10 cellular contexts compared by ENCODE assay signal in the genomic region with DNA sequence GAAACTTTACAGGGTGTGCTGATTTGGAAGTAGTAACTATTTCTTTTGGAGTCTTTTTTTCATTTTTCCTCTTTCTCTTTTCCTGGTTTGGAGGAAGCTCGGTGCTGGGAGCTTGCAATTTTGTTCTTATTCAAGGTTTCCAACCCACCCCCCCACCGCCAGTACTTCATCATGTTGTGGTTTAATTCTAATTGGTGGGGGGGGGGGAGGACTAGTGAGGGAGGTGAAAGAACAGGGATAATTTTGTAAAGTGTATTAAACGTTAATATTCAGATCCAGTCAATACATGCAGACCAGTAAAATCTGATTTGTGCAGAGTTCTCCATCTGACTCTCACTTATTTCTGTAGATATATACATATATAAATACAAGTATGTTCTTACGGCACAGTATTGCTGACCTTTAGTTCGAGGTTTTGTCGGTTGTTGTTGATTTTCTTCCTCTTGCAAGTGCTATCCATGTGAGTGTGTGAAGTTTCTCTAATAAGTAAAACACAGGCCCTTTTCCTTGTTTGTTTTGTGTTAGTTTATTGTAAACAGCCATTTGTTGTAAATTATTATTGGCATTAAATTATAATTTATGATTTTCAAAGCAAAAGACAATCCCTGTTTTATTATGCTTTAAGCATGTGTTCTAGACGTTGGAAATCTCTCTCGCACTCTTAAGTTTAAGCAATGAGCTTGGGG. TPM values are rescaled to one million over a fixed set of nuclear protein-coding genes. Genes with fewer than 3 reads are reported as not detected.
DNase-seq lines count a peak whose midpoint lies in the region; ATAC-seq and TF ChIP-seq lines count a peak whose summit lies in the region.
"Had no signal": no experiment of that assay in that cellular context is flagged by ENCODE, and none has a peak within 500 bp of the region (broad histone marks: within the 10 kb centered on the region; RNA-seq: fewer than 3 reads in every experiment).

No MANE protein-coding gene starts in this region.

- intact Hi-C loops in PC-9 (cut with micrococcal nuclease; ENCODE audit: unreplicated experiment), result no loop called here
- intact Hi-C loops in esophagus squamous epithelium (cut with DNase I), result loop anchor here (10.0 kb wide), 1 partner anchor 1075 kb away; no protein-coding TSS in a partner anchor
- intact Hi-C loops in ovary (cut with DNase I), result loop anchor here (5.0 to 10.0 kb wide), 9 partner anchors 465 to 1975 kb away; no protein-coding TSS in a partner anchor

- H3K4me3 ChIP-seq in PC-9 (no peak overlapping the region), esophagus squamous epithelium (peak overlapping the region; percentile 72 to 92 (median 78)), ovary (peak overlapping the region; percentile 46)

- 7 to 9% methylated on average over 8 of the region's 8 CpGs for WGBS in esophagus squamous epithelium, 2 donors
- 0 to 1% (median 1%) methylated on average over 8 of the region's 8 CpGs for WGBS in ovary, 3 donors

- peaks cover 81% of the 10 kb centered on the region for H3K79me2 ChIP-seq in PC-9 (ENCODE audit: low read depth)

- H2AFZ ChIP-seq in PC-9, result no peak overlapping the region

- H3K36me3 ChIP-seq in PC-9 (ENCODE audit: low read depth), result peaks cover 41% of the 10 kb centered on the region
- peaks cover 0 to 12% (median 0%) of the 10 kb centered on the region in 3 donors for H3K36me3 ChIP-seq in esophagus squamous epithelium
- peaks cover 4% of the 10 kb centered on the region for H3K36me3 ChIP-seq in ovary

- TF ChIP-seq EP300 in ovary (IDR thresholded peaks at IDR 0.05), result no peak

- peaks cover 4% of the 10 kb centered on the region; the same call in 1 of the 2 replicates for H3F3A ChIP-seq in PC-9 (ENCODE audit: insufficient read depth, low read depth)

- peaks cover 46% of the 10 kb centered on the region for H4K20me1 ChIP-seq in PC-9 (ENCODE audit: insufficient read depth)

- no peaks in the 10 kb centered on the region for H3K9me2 ChIP-seq in PC-9 (ENCODE audit: insufficient read depth)

- no peak for ATAC-seq in HG03095 (IDR thresholded peaks at IDR 0.05; ENCODE audit: unreplicated experiment)

- CTCF ChIA-PET in PC-9 (lab: Charles Lee), result no interaction called here

- no peak overlapping the region for H3K4me2 ChIP-seq in PC-9

- no peak for TF ChIP-seq CTCF in C4-2B (conservative IDR thresholded peaks at IDR 0.05)
- TF ChIP-seq CTCF in PC-9 (conservative IDR thresholded peaks at IDR 0.05), result no peak
- no peak for TF ChIP-seq CTCF in esophagus squamous epithelium (IDR thresholded peaks at IDR 0.05)
- TF ChIP-seq CTCF in ovary (IDR thresholded peaks at IDR 0.05), result no peak

- TF ChIP-seq POLR2A in esophagus squamous epithelium (IDR thresholded peaks at IDR 0.05) (no peak), ovary (IDR thresholded peaks at IDR 0.05) (no peak)

- H3K4me1 ChIP-seq in PC-9 (replicated peaks; ENCODE audit: insufficient read depth) (peaks cover 44% of the 10 kb centered on the region), esophagus squamous epithelium (peaks cover 0 to 73% (median 0%) of the 10 kb centered on the region in 3 donors), ovary (ENCODE audit: insufficient read depth) (peaks cover 2% of the 10 kb centered on the region)

- H3K9me3 ChIP-seq in PC-9 (ENCODE audit: insufficient read depth, low read depth) (no peaks in the 10 kb centered on the region), esophagus squamous epithelium (no peaks in the 10 kb centered on the region), ovary (no peaks in the 10 kb centered on the region)

- no peaks in the 10 kb centered on the region for H3K27me3 ChIP-seq in PC-9 (ENCODE audit: insufficient read depth, low read depth)
- H3K27me3 ChIP-seq in esophagus squamous epithelium, result peaks cover 0 to 44% (median 0%) of the 10 kb centered on the region in 4 donors
- no peaks in the 10 kb centered on the region for H3K27me3 ChIP-seq in ovary

- DNase-seq in PC-9 (no peak), esophagus squamous epithelium (lab: John Stamatoyannopoulos, UW) (no peak), ovary (peak in 1 of 5 donors; percentile 29), H4 (ENCODE audit: low spot score) (no peak), RPMI8226 (no peak)
- no peak for DNase-seq in activated effector memory CD4-positive, alpha-beta T cell treated with Interleukin-2 at 50 U/mL for 16 hours
- DNase-seq: activated CD4-positive, alpha-beta memory T cell treated with anti-CD3 and anti-CD28 coated beads for 36 hours; GDM1 had no signal

- H3K27ac ChIP-seq in C4-2B (peak overlapping the region; percentile 96; the same call in 1 of the 2 replicates), PC-9 (peak overlapping the region; percentile 25; the same call in 1 of the 2 replicates), esophagus squamous epithelium (peak overlapping the region; percentile 87 to 97 (median 94)), ovary (peak overlapping the region; percentile 98 to 99)

- no TSS peak for BruUV-seq in PC-9 (replicated peaks; lab: Mats Ljungman, UMichigan)

- POLR2A ChIA-PET in PC-9 (lab: Charles Lee; ENCODE audit: unreplicated experiment), result interaction anchor here (0.8 kb wide), 1 partner anchor 13 kb away, joined by 15 read pairs; no protein-coding TSS in a partner anchor

RNA-seq across cellular contexts. Expression of a gene that starts 9.3 kb away (rescaled TPM):
- total RNA-seq in PC-9 (2021) (48.4 and 72.1 TPM in 2 replicates), esophagus squamous epithelium (10 to 100 TPM in 1 of 4 donors, 1 to 10 TPM in 3; 3.7 to 15.6 (median 6.4) TPM), ovary (100 to 1,000 TPM in 6 of 7 donors, 10 to 100 TPM in 1; 68.6 to 424 (median 343) TPM)
- polyA plus RNA-seq in ovary, result 100 to 1,000 TPM; 230 to 392 TPM
- 3.1 and 4.0 TPM in 2 replicates for total RNA-seq in H4 (2014; rRNA removed; shearing (Covaris generic))
- total RNA-seq: activated CD4-positive, alpha-beta memory T cell treated with anti-CD3 and anti-CD28 coated beads for 36 hours had no signal

Comparison
In these comparisons a context has a peak if more than half of its experiments do, and no peak if none do; other contexts are left out.
1. H3K27ac ChIP-seq: peak in every context shown above with its lines; median percentile 98 in ovary; 96 in C4-2B; 94 in esophagus squamous epithelium; 25 in PC-9.